In the genomic region with DNA sequence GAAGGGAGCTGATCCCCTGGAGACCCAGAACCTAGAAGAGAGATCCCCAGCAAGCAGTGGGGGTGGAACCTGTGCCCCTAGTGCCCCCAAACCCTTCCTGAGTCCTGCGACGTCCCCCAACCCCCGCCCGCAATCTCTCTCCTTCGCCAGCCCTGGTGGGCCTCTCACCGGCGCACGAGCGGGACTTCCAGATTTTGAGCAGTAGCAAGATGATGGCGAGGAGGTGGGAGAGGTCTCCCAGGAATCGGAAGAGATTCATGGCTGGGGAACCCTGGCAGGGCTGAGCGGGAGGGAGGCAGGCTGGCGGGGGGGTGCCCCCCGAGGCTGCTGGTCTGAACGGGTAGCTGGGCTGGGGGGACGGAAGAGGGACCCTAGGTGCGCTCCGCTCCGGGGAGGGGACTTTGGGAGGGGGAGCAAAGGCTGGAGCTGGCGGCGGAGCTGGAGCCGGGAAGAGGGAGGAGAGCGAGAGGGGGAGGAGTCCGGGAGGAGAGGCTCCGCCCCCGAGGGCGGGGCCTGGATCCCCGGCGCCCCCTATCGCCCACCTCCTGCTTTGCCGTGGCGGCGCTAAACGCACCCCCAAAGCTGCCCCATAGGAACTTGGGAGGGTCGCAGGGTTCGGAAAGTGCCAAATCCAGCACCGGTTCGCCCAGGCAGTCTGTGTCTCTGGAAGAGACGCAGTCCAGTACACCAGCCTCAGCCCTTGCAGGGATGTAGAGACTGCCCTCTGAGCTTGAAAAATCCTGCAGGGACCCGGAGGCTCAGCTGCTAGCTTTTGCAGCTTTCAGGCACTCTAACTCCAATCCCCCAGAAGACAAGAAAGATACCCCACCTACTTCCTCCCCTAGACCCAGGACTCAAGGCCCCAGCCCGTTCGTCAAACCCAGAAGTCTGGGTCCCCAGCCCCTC, we compare ENCODE assay signal across 8 cellular contexts. TPM values are rescaled to one million over a fixed set of nuclear protein-coding genes. Genes with fewer than 3 reads are reported as not detected.
DNase-seq lines count a peak whose midpoint lies in the region; ATAC-seq and TF ChIP-seq lines count a peak whose summit lies in the region.

TSS of gene KDELR1 (minus strand) at position 452 of the 906 bp plus-strand sequence. CDS start at position 259, 193 bp downstream.

- peak; percentile 91 for DNase-seq in GM10266 (ENCODE audit: extremely low spot score)
- peak; percentile 40 for DNase-seq in NCI-H226
- DNase-seq in activated CD4-positive, alpha-beta T cell treated with anti-CD3 and anti-CD28 coated beads, Interleukin-2, amount 10 ng/mL, durations not matched to agents 7 days and 5 days, result peak; percentile 70
- DNase-seq in left lung, result peak; percentile 84 to 92
- DNase-seq in stimulated activated CD4-positive, alpha-beta T cell treated with anti-CD3 and anti-CD28 coated beads, Interleukin-2, amount 100 ng/mL, for 48 hours, result peak; percentile 71 to 80

- peaks cover 39% of the 10 kb centered on the region for H3K27me3 Mint-ChIP-seq in activated CD4-positive, alpha-beta T cell treated with anti-CD3 and anti-CD28 coated beads, Interleukin-2, amount 10 ng/mL, durations not matched to agents 7 days and 5 days
- peaks cover 49% of the 10 kb centered on the region for H3K27me3 Mint-ChIP-seq in dendritic cell treated with granulocyte-macrophage colony-stimulating factor and Interleukin-4, amounts not matched to agents 40 ng/mL and 50 ng/mL, for 4 days

- H3K9me3 Mint-ChIP-seq in activated CD4-positive, alpha-beta T cell treated with anti-CD3 and anti-CD28 coated beads, Interleukin-2, amount 10 ng/mL, durations not matched to agents 7 days and 5 days, result no peaks in the 10 kb centered on the region
- H3K9me3 Mint-ChIP-seq in dendritic cell treated with granulocyte-macrophage colony-stimulating factor and Interleukin-4, amounts not matched to agents 40 ng/mL and 50 ng/mL, for 4 days, result no peaks in the 10 kb centered on the region

- H3K4me1 ChIP-seq in left lung, result peaks cover 0 to 24% of the 10 kb centered on the region in 2 donors

- H3K27ac Mint-ChIP-seq in activated CD4-positive, alpha-beta T cell treated with anti-CD3 and anti-CD28 coated beads, Interleukin-2, amount 10 ng/mL, durations not matched to agents 7 days and 5 days, result peak within 1 kb of the TSS; percentile 96
- peak within 1 kb of the TSS; percentile 96 for H3K27ac Mint-ChIP-seq in dendritic cell treated with granulocyte-macrophage colony-stimulating factor and Interleukin-4, amounts not matched to agents 40 ng/mL and 50 ng/mL, for 4 days

- H3K4me1 Mint-ChIP-seq in activated CD4-positive, alpha-beta T cell treated with anti-CD3 and anti-CD28 coated beads, Interleukin-2, amount 10 ng/mL, durations not matched to agents 7 days and 5 days, result peaks cover 28% of the 10 kb centered on the region
- H3K4me1 Mint-ChIP-seq in dendritic cell treated with granulocyte-macrophage colony-stimulating factor and Interleukin-4, amounts not matched to agents 40 ng/mL and 50 ng/mL, for 4 days (ENCODE audit: low read depth), result peaks cover 49% of the 10 kb centered on the region

- H3K9me3 ChIP-seq in left lung, result no peaks in the 10 kb centered on the region

- ATAC-seq in HG02763 (IDR thresholded peaks at IDR 0.05; ENCODE audit: unreplicated experiment) (peak; percentile 74), left lung (peak; percentile 98), GM18519 (IDR thresholded peaks at IDR 0.05; ENCODE audit: low FRiP score, unreplicated experiment) (no peak)

- CTCF ChIA-PET in activated CD4-positive, alpha-beta T cell treated with anti-CD3 and anti-CD28 coated beads, Interleukin-2, amount 10 ng/mL, durations not matched to agents 7 days and 5 days (lab: Charles Lee), result interaction anchor here (0.5 to 2.3 kb wide), 32 partner anchors 10 to 1457 kb away, joined by 3 to 25 read pairs (median 4); partner anchors contain the start of genes EMP3, PLA2G4C, PPP1R15A and SYNGR4

- intact Hi-C loops in dendritic cell treated with granulocyte-macrophage colony-stimulating factor and Interleukin-4, amounts not matched to agents 40 ng/mL and 50 ng/mL, for 4 days (cut with micrococcal nuclease), result loop anchor here (2.0 to 5.0 kb wide), 3 partner anchors 27 to 69 kb away; partner anchors contain the start of genes GRWD1 and SYNGR4
- intact Hi-C loops in left lung (cut with DNase I), result no loop called here

- H3K4me3 ChIP-seq in left lung, result peak within 1 kb of the TSS; percentile 76 to 86

- POLR2A ChIA-PET in activated CD4-positive, alpha-beta T cell treated with anti-CD3 and anti-CD28 coated beads, Interleukin-2, amount 10 ng/mL, durations not matched to agents 7 days and 5 days (lab: Charles Lee), result interaction anchor here (0.7 kb wide), 1 partner anchor 179 kb away, joined by 3 read pairs; no protein-coding TSS in a partner anchor

- TF ChIP-seq CTCF in GM10266 (IDR thresholded peaks at IDR 0.05; ENCODE audit: control insufficient read depth, insufficient read depth, low read depth, missing control alignments) (peak; percentile 91), left lung (IDR thresholded peaks at IDR 0.05) (peak; percentile 90 to 91)

- peaks cover 31 to 42% of the 10 kb centered on the region in 2 donors for H3K27me3 ChIP-seq in left lung

- H3K36me3 ChIP-seq in left lung, result peaks cover 0 to 32% of the 10 kb centered on the region in 2 donors

- peaks cover 19% of the 10 kb centered on the region for H3K36me3 Mint-ChIP-seq in activated CD4-positive, alpha-beta T cell treated with anti-CD3 and anti-CD28 coated beads, Interleukin-2, amount 10 ng/mL, durations not matched to agents 7 days and 5 days (ENCODE audit: low read depth)
- H3K36me3 Mint-ChIP-seq in dendritic cell treated with granulocyte-macrophage colony-stimulating factor and Interleukin-4, amounts not matched to agents 40 ng/mL and 50 ng/mL, for 4 days (ENCODE audit: low read depth), result peaks cover 48% of the 10 kb centered on the region

- peak within 1 kb of the TSS; percentile 90 for H3K4me3 Mint-ChIP-seq in activated CD4-positive, alpha-beta T cell treated with anti-CD3 and anti-CD28 coated beads, Interleukin-2, amount 10 ng/mL, durations not matched to agents 7 days and 5 days
- peak within 1 kb of the TSS; percentile 89 for H3K4me3 Mint-ChIP-seq in dendritic cell treated with granulocyte-macrophage colony-stimulating factor and Interleukin-4, amounts not matched to agents 40 ng/mL and 50 ng/mL, for 4 days

- H3K27ac ChIP-seq in left lung, result peak within 1 kb of the TSS; percentile 82 to 84

RNA-seq across cellular contexts. Expression of gene KDELR1, which starts in this region (rescaled TPM):
- 10 to 100 TPM; 69.6 to 81.6 TPM for total RNA-seq in activated CD4-positive, alpha-beta T cell treated with anti-CD3 and anti-CD28 coated beads, Interleukin-2, amount 10 ng/mL, durations not matched to agents 7 days and 5 days
- 100 to 1,000 TPM; 171 to 187 TPM for total RNA-seq in left lung

Comparison
In these comparisons a context has a peak if more than half of its experiments do, and no peak if none do; other contexts are left out.
1. DNase-seq: peak in every context shown above with its lines; median percentile 91 in GM10266; 88 in left lung; 76 in stimulated activated CD4-positive, alpha-beta T cell treated with anti-CD3 and anti-CD28 coated beads, Interleukin-2, amount 100 ng/mL, for 48 hours; 70 in activated CD4-positive, alpha-beta T cell treated with anti-CD3 and anti-CD28 coated beads, Interleukin-2, amount 10 ng/mL, durations not matched to agents 7 days and 5 days; 40 in NCI-H226.